Comparison of ENCODE assay signal across 14 cellular contexts in genomic region chr3:54874816-54875556, GRCh38. TPM values are rescaled to one million over a fixed set of nuclear protein-coding genes. Genes with fewer than 3 reads are reported as not detected.
"Had no signal": no experiment of that assay in that cellular context is flagged by ENCODE, and none has a peak within 500 bp of the region (broad histone marks: within the 10 kb centered on the region; RNA-seq: fewer than 3 reads in every experiment).

No MANE protein-coding gene starts in this region.

- H3K27me3 ChIP-seq: hepatocyte, ovary, thyroid gland had no signal

- H3K36me3 Mint-ChIP-seq: activated CD8-positive, alpha-beta memory T cell treated with anti-CD3 and anti-CD28 coated beads, Interleukin-2, amount 10 ng/mL, durations not matched to agents 7 days and 5 days; activated naive CD8-positive, alpha-beta T cell had no signal

- H3K9me3 ChIP-seq: ovary, thyroid gland had no signal

- H3K4me1 ChIP-seq: thyroid gland had no signal

- H3K36me3 ChIP-seq: ovary, thyroid gland had no signal

- ATAC-seq: activated CD8-positive, alpha-beta memory T cell treated with anti-CD3 and anti-CD28 coated beads, Interleukin-2, amount 10 ng/mL, durations not matched to agents 7 days and 5 days; T-helper 17 cell had no signal

- H3K4me1 Mint-ChIP-seq: activated CD8-positive, alpha-beta memory T cell treated with anti-CD3 and anti-CD28 coated beads, Interleukin-2, amount 10 ng/mL, durations not matched to agents 7 days and 5 days; T-helper 17 cell had no signal

- H2AFZ ChIP-seq: hepatocyte had no signal

- H3K27ac ChIP-seq: hepatocyte, ovary, thyroid gland had no signal

- H3K27me3 Mint-ChIP-seq: activated CD8-positive, alpha-beta memory T cell treated with anti-CD3 and anti-CD28 coated beads, Interleukin-2, amount 10 ng/mL, durations not matched to agents 7 days and 5 days; activated naive CD8-positive, alpha-beta T cell; activated T-cell treated with anti-CD3 and anti-CD28 coated beads, Interleukin-2, amount 50 U/mL, for 24 hours; T-helper 17 cell had no signal

- DNase-seq: activated CD8-positive, alpha-beta memory T cell treated with anti-CD3 and anti-CD28 coated beads, Interleukin-2, amount 10 ng/mL, durations not matched to agents 7 days and 5 days; activated effector memory CD4-positive, alpha-beta T cell treated with Interleukin-2 at 50 U/mL for 16 hours; activated T-cell treated with anti-CD3 and anti-CD28 coated beads, Interleukin-2, amount 50 U/mL, for 24 hours; aorta; kidney glomerular epithelial cell; ovary; T-helper 17 cell; thyroid gland had no signal

- H3K79me2 ChIP-seq: hepatocyte had no signal

- H3K4me2 ChIP-seq: hepatocyte had no signal

- H3K4me3 ChIP-seq: hepatocyte, ovary, thyroid gland had no signal

- H3K4me3 Mint-ChIP-seq: activated CD8-positive, alpha-beta memory T cell treated with anti-CD3 and anti-CD28 coated beads, Interleukin-2, amount 10 ng/mL, durations not matched to agents 7 days and 5 days; activated naive CD8-positive, alpha-beta T cell; activated T-cell treated with anti-CD3 and anti-CD28 coated beads, Interleukin-2, amount 50 U/mL, for 24 hours; mesothelial cell of epicardium; neural crest cell; T-helper 17 cell had no signal

- H3K27ac Mint-ChIP-seq: activated CD8-positive, alpha-beta memory T cell treated with anti-CD3 and anti-CD28 coated beads, Interleukin-2, amount 10 ng/mL, durations not matched to agents 7 days and 5 days; activated naive CD8-positive, alpha-beta T cell; activated T-cell treated with anti-CD3 and anti-CD28 coated beads, Interleukin-2, amount 50 U/mL, for 24 hours; T-helper 17 cell had no signal

RNA-seq across cellular contexts. Expression of gene LRTM1, which starts 52.9 kb away (rescaled TPM):
- total RNA-seq: activated CD8-positive, alpha-beta memory T cell treated with anti-CD3 and anti-CD28 coated beads, Interleukin-2, amount 10 ng/mL, durations not matched to agents 7 days and 5 days; aorta; hepatocyte; lower leg skin; mesothelial cell of epicardium; neural crest cell; ovary; renal cortical epithelial cell; T-helper 17 cell; thyroid gland had no signal
